In the genomic region with DNA sequence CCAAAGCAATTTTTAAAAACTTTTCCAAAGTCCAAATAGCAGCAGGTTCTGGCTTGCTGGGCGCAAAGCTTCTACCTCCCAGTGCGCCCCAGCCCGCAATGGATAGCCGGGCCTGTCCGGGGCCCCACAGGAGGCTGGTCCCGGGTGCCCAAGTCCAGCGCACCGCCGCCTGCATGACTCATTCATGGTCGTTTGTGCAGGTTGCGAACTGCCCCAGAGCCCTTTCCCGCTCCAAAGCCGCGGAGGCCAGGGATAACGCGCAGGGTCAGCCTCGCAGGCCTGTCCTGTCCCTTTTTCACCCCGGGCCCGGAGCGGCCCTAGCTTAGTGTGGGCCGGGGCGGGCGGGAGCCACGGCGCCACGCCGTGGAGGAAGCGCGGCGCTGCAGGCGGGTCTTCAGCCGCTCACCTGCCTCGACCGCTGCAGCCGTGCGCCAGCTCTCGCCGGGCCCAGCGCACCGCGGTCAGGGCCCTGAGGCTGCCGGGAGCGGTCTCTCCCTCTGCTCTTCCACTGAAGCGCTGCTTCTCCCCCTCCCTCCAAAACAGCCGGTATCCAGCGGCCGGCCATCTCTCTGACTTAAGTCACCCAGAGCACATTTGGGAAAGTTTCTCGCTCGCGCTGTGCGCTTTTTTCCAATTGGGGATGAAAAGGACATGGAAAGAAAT, we compare ENCODE assay signal across 8 cellular contexts.
A peak's percentile ranks its signal among the peaks of the same experiment; 100 is the strongest.
DNase-seq lines count a peak whose midpoint lies in the region; ATAC-seq and TF ChIP-seq lines count a peak whose summit lies in the region.

No MANE protein-coding gene starts in this region.

- H3K9me3 ChIP-seq in mucosa of rectum (ENCODE audit: control insufficient read depth in 2 of 2, low read length in 2 of 2) = no peaks in the 10 kb centered on the region

- H3K36me3 ChIP-seq in mucosa of rectum (ENCODE audit: control insufficient read depth in 2 of 2, insufficient read depth in 2 of 2, low read length in 2 of 2) = no peaks in the 10 kb centered on the region

- no peak for TF ChIP-seq POLR2A in erythroblast (IDR thresholded peaks at IDR 0.05; ENCODE audit: low read length)

- H3K9ac ChIP-seq in mucosa of rectum (ENCODE audit: low read depth in 1 of 2, low read length in 2 of 2) = peak overlapping the region; percentile 56 to 76

- peak overlapping the region; percentile 78 for H3K4me3 ChIP-seq in AG10803 (ENCODE audit: low read length)
- peak overlapping the region; percentile 67 to 81 for H3K4me3 ChIP-seq in mucosa of rectum (ENCODE audit: low read length in 2 of 2)

- H3K27me3 ChIP-seq in mucosa of rectum (ENCODE audit: control insufficient read depth in 2 of 2, insufficient read depth in 2 of 2, low read length in 2 of 2) = peaks cover 22 to 40% of the 10 kb centered on the region in 2 donors

- peak; percentile 28 for ATAC-seq in GM18520 (IDR thresholded peaks at IDR 0.05; ENCODE audit: unreplicated experiment)
- ATAC-seq in HG03045 (IDR thresholded peaks at IDR 0.05; ENCODE audit: unreplicated experiment) = peak; percentile 31

- peak; percentile 57 for DNase-seq in AG10803 (ENCODE audit: low read depth)
- DNase-seq in NCI-H526 (lab: John Stamatoyannopoulos, UW) = peak; percentile 19 to 84
- peak; percentile 52 for DNase-seq in activated T-cell treated with anti-CD3 and anti-CD28 coated beads for 4 hours
- DNase-seq in erythroblast (lab: John Stamatoyannopoulos, UW) = peak; percentile 76 to 79
- peak; percentile 56 for DNase-seq in stimulated activated naive CD4-positive, alpha-beta T cell treated with Interleukin-2 at 50 U/mL for 16 hours (lab: John Stamatoyannopoulos, UW)

- peaks cover 18 to 32% of the 10 kb centered on the region in 2 donors for H3K4me1 ChIP-seq in mucosa of rectum (ENCODE audit: control insufficient read depth in 2 of 2, insufficient read depth in 2 of 2, low read length in 2 of 2)

- H3K27ac ChIP-seq in mucosa of rectum (ENCODE audit: low read depth in 2 of 2, low read length in 2 of 2) = peak overlapping the region; percentile 74 to 86

- TF ChIP-seq CTCF in AG10803 (conservative IDR thresholded peaks at IDR 0.05; ENCODE audit: low read length) = peak; percentile 59

Comparison
In these comparisons a context has a peak if more than half of its experiments do, and no peak if none do; other contexts are left out.
1. Peak in every context shown above with its lines: DNase-seq, ATAC-seq, H3K4me3 ChIP-seq and H3K27ac ChIP-seq.